Comparison of ENCODE assay signal across 8 cellular contexts in the genomic region with DNA sequence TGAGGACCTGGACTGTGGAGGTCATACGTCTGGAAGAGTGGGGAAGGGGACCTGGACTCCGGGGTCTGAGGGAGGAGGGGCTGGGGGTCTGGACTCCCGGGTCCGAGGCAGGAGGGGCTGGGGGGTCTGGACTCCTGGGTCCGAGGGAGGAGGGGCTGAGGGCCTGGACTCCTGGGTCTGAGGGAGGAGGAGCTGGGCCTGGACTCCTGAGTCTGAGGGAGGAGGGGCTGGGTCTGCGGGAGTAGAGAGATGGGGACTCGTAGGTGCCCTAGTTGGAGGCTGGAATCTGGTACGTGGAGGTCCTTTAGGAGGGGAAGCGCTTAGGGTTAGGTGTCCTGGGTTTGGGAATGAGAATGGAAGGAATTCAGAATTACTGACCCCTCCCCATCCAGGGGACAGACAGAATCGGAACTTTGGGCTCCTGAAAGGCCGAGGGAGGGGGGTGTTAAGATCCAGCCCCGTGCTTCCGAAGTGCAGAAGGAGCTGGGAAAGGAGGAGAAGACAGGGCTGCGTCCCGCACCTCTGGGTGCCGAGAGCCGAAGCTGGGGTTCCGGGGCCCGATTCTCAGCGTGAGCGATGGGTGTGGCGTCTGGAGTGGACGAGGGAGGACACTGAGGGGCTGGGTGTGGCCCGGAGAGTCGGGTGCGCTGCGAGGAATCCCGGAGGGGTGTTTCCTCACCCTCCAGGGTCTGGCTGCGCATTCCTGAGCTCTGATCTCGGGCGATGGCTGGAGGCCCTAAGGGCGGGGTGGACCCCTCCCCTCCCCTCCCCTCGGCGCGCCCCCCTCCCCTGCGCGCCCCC. TPM values are rescaled to one million over a fixed set of nuclear protein-coding genes. Genes with fewer than 3 reads are reported as not detected.
DNase-seq lines count a peak whose midpoint lies in the region; ATAC-seq and TF ChIP-seq lines count a peak whose summit lies in the region.

No MANE protein-coding gene starts in this region.

- peak overlapping the region; percentile 99 for H3K14ac ChIP-seq in IMR-90 (replicated peaks; ENCODE audit: low read depth, low read length)

- dilution Hi-C loops in IMR-90 (cut with HindIII; ENCODE audit: low sequenced_read_pairs, unreplicated experiment) = no loop called here

- no peak for TF ChIP-seq RAD21 in IMR-90 (IDR thresholded peaks at IDR 0.05; ENCODE audit: low read length)

- peak overlapping the region; percentile 59 for H2BK120ac ChIP-seq in IMR-90 (ENCODE audit: low read depth, low read length)

- H3K9ac ChIP-seq in IMR-90 (ENCODE audit: low read depth, low read length) = peak overlapping the region; percentile 96

- in situ Hi-C loops in IMR-90 (cut with MboI; ENCODE audit: low sequenced_read_pairs) = no loop called here

- DNase-seq in CD14-positive monocyte (ENCODE audit: low spot score) (peak; percentile 78), IMR-90 (peak; percentile 42), fibroblast of pulmonary artery (ENCODE audit: low read depth) (peak; percentile 69)
- DNase-seq in activated T-cell treated with anti-CD3 and anti-CD28 coated beads, Interleukin-2, amount 50 U/mL, for 72 hours = peak; percentile 42 to 46

- ATAC-seq in IMR-90 (ENCODE audit: low read depth) (peak; percentile 15), HG03159 (IDR thresholded peaks at IDR 0.05; ENCODE audit: unreplicated experiment) (no peak), GM21367 (IDR thresholded peaks at IDR 0.05; ENCODE audit: unreplicated experiment) (no peak), HG02798 (IDR thresholded peaks at IDR 0.05; ENCODE audit: poor library complexity, unreplicated experiment) (no peak)
- ATAC-seq in activated T-cell treated with anti-CD3 and anti-CD28 coated beads, Interleukin-2, amount 50 U/mL, for 72 hours (replicated peaks in 1 of 2) = no peak

- peaks cover 0 to 13% (median under 1%) of the 10 kb centered on the region in 7 donors for H3K9me3 Mint-ChIP-seq in CD14-positive monocyte
- no peaks in the 10 kb centered on the region for H3K9me3 Mint-ChIP-seq in activated T-cell treated with anti-CD3 and anti-CD28 coated beads, Interleukin-2, amount 50 U/mL, for 72 hours
- no peaks in the 10 kb centered on the region for H3K9me3 Mint-ChIP-seq in nephron

- H2AFZ ChIP-seq in IMR-90 (replicated peaks; ENCODE audit: low read length, poor library complexity) = peak overlapping the region; percentile 87

- peak overlapping the region; percentile 64 to 85 for H4K8ac ChIP-seq in IMR-90 (ENCODE audit: low read depth in 2 of 2, low read length in 2 of 2)

- CTCF ChIA-PET in IMR-90 (lab: Yijun Ruan, JAX) = interaction anchor here (1.1 kb wide), 1 partner anchor 59 kb away, joined by 4 read pairs; no protein-coding TSS in a partner anchor

- no peak for TF ChIP-seq CTCF in CD14-positive monocyte (IDR thresholded peaks at IDR 0.05)
- no peak for TF ChIP-seq CTCF in IMR-90 (conservative IDR thresholded peaks at IDR 0.05; ENCODE audit: low read depth, low read length)
- no peak for TF ChIP-seq CTCF in fibroblast of pulmonary artery (IDR thresholded peaks at IDR 0.05; ENCODE audit: low read length, missing control alignments)
- TF ChIP-seq CTCF in nephron (IDR thresholded peaks at IDR 0.05; ENCODE audit: unreplicated experiment in 3 of 3) = no peak

- peaks cover 6% of the 10 kb centered on the region; the same call in 1 of the 2 replicates for H3K9me1 ChIP-seq in IMR-90 (ENCODE audit: insufficient read depth, low read length)

- peak overlapping the region; percentile 94 for H3K56ac ChIP-seq in IMR-90 (ENCODE audit: extremely low read depth, insufficient read depth, low read length)

- H4K20me1 ChIP-seq in IMR-90 (ENCODE audit: insufficient read depth, low read length) = peaks cover 28% of the 10 kb centered on the region

- H3K36me3 ChIP-seq in IMR-90 (ENCODE audit: control insufficient read depth, insufficient read depth, low read length) = peaks cover 17% of the 10 kb centered on the region

- peaks cover 0 to 20% (median 13%) of the 10 kb centered on the region in 3 donors for H3K27me3 Mint-ChIP-seq in CD14-positive monocyte (ENCODE audit: low read depth in 3 of 3)
- H3K27me3 Mint-ChIP-seq in activated T-cell treated with anti-CD3 and anti-CD28 coated beads, Interleukin-2, amount 50 U/mL, for 72 hours (ENCODE audit: low read depth) = no peaks in the 10 kb centered on the region
- H3K27me3 Mint-ChIP-seq in nephron (ENCODE audit: low read depth) = no peaks in the 10 kb centered on the region

- peak overlapping the region; percentile 74 for H3K4me2 ChIP-seq in IMR-90 (ENCODE audit: low read depth, low read length)

- H2BK20ac ChIP-seq in IMR-90 (ENCODE audit: low read depth, low read length) = 0 out of 2 replicates have a peak overlapping the region, but pooled peaks have one; percentile 8

- H2AK9ac ChIP-seq in IMR-90 (replicated peaks; ENCODE audit: low read depth, low read length, poor library complexity) = peak overlapping the region; percentile 100

- peak overlapping the region; percentile 97 for H4K91ac ChIP-seq in IMR-90 (ENCODE audit: insufficient read depth, low read depth, low read length)

- H2AK5ac ChIP-seq in IMR-90 (ENCODE audit: low read depth, low read length) = peak overlapping the region; percentile 98

- H3K4me3 Mint-ChIP-seq in CD14-positive monocyte (peak overlapping the region; percentile 97 to 99), nephron (peak overlapping the region; percentile 99 to 100 (median 100))
- peak overlapping the region; percentile 96 for H3K4me3 Mint-ChIP-seq in activated T-cell treated with anti-CD3 and anti-CD28 coated beads, Interleukin-2, amount 50 U/mL, for 72 hours

- H3K9me3 ChIP-seq in IMR-90 (ENCODE audit: control insufficient read depth, insufficient read depth, low read length) = no peaks in the 10 kb centered on the region

- H3K36me3 Mint-ChIP-seq in CD14-positive monocyte (peaks cover 19 to 29% of the 10 kb centered on the region in 2 donors), nephron (ENCODE audit: low read depth) (peaks cover 13% of the 10 kb centered on the region)
- H3K36me3 Mint-ChIP-seq in activated T-cell treated with anti-CD3 and anti-CD28 coated beads, Interleukin-2, amount 50 U/mL, for 72 hours (ENCODE audit: insufficient read depth in 2 of 2) = peaks cover 4% of the 10 kb centered on the region in 2 donors

- H3K23ac ChIP-seq in IMR-90 (ENCODE audit: low read depth, low read length) = peak overlapping the region; percentile 91

- H2BK15ac ChIP-seq in IMR-90 (ENCODE audit: low read depth, low read length) = peak overlapping the region; percentile 6; the same call in 1 of the 3 replicates

- peak overlapping the region; percentile 97 for H3K27ac ChIP-seq in IMR-90 (ENCODE audit: insufficient read depth, low read length)

- 0% methylated on average over 4 of the region's 37 CpGs; no CpG with 5 or more reads in 1 of the 2 experiments for WGBS in IMR-90 (ENCODE audit: extremely low coverage in 2 of 2, insufficient read length in 1 of 2), 2 experiments

- peaks cover 7% of the 10 kb centered on the region for H3K4me1 ChIP-seq in IMR-90 (ENCODE audit: control insufficient read depth, insufficient read depth, low read length)

- H3K79me1 ChIP-seq in IMR-90 (ENCODE audit: low read depth in 1 of 2, low read length in 2 of 2) = peaks cover 0 to 42% of the 10 kb centered on the region in 2 experiments; a peak in 2 of 4 replicates

- H3K4me3 ChIP-seq in IMR-90 (ENCODE audit: insufficient read depth, low read depth, low read length) = peak overlapping the region; percentile 95
- H3K4me3 ChIP-seq in fibroblast of pulmonary artery (replicated peaks; ENCODE audit: low read depth, low read length) = peak overlapping the region; percentile 97

- H3K18ac ChIP-seq in IMR-90 (ENCODE audit: low read depth, low read length) = peak overlapping the region; percentile 78

- peak overlapping the region; percentile 95 for H3K4ac ChIP-seq in IMR-90 (ENCODE audit: low read depth, low read length)

- TF ChIP-seq POLR2A in IMR-90 (IDR thresholded peaks at IDR 0.05; ENCODE audit: low read depth, low read length) = peak; percentile 76

- intact Hi-C loops in CD14-positive monocyte (cut with micrococcal nuclease) = no loop called here
- intact Hi-C loops in IMR-90 (cut with micrococcal nuclease) = loop anchor here (10.0 kb wide), 1 partner anchor 237 kb away; the partner anchor contains the start of genes NDUFA3 and OSCAR

- H3K27me3 ChIP-seq in IMR-90 (ENCODE audit: control insufficient read depth, insufficient read depth, low read length) = no peaks in the 10 kb centered on the region

- peak overlapping the region; percentile 97 to 100 (median 99) for H3K27ac Mint-ChIP-seq in CD14-positive monocyte
- peak overlapping the region; percentile 70 for H3K27ac Mint-ChIP-seq in activated T-cell treated with anti-CD3 and anti-CD28 coated beads, Interleukin-2, amount 50 U/mL, for 72 hours
- H3K27ac Mint-ChIP-seq in nephron = peak overlapping the region; percentile 97 to 99 (median 99)

- H3K4me1 Mint-ChIP-seq in CD14-positive monocyte = peaks cover 57% of the 10 kb centered on the region
- H3K4me1 Mint-ChIP-seq in activated T-cell treated with anti-CD3 and anti-CD28 coated beads, Interleukin-2, amount 50 U/mL, for 72 hours (ENCODE audit: low read depth) = peaks cover 48% of the 10 kb centered on the region
- H3K4me1 Mint-ChIP-seq in nephron = peaks cover 28% of the 10 kb centered on the region

- peak overlapping the region; percentile 89 for H2BK5ac ChIP-seq in IMR-90 (ENCODE audit: low read depth, low read length, poor library complexity, severe bottlenecking)

- peak overlapping the region; percentile 43 for H4K5ac ChIP-seq in IMR-90 (ENCODE audit: low read depth, low read length)

- BruUV-seq in IMR-90 (replicated peaks; lab: Mats Ljungman, UMichigan) = TSS peak; percentile 88

- POLR2A ChIA-PET in IMR-90 (lab: Charles Lee; ENCODE audit: unreplicated experiment) = interaction anchor here (0.7 to 1.2 kb wide), 4 partner anchors 21 to 1786 kb away, joined by 3 to 5 read pairs (median 3); partner anchors contain the start of gene U2AF2

RNA-seq across cellular contexts. Expression of gene MYADM, which starts 0.6 kb away (rescaled TPM):
- 100 to 1,000 TPM; 254 to 310 TPM for polyA plus RNA-seq in CD14-positive monocyte
- 4.8 and 5.3 TPM in 2 replicates for total RNA-seq in IMR-90 (2012; rRNA removed)
- 96.1 and 112 TPM in 2 replicates for polyA plus RNA-seq in IMR-90 (2012; rRNA removed)
- polyA plus RNA-seq in IMR-90 (2012; cell fraction: cytosol; rRNA removed) = 53.9 and 155 TPM in 2 replicates
- polyA plus RNA-seq in IMR-90 (2012; cell fraction: nucleus; rRNA removed; ENCODE audit: low replicate concordance) = 67.8 and 150 TPM in 2 replicates
- 10 to 100 TPM; 32.7 to 43.5 TPM for total RNA-seq in activated T-cell treated with anti-CD3 and anti-CD28 coated beads, Interleukin-2, amount 50 U/mL, for 72 hours

RNA-seq across cellular contexts. Expression of gene PRKCG, which starts 13.7 kb away (rescaled TPM):
- polyA plus RNA-seq in CD14-positive monocyte (not detected), IMR-90 (2012; rRNA removed) (0.04 TPM in 1 of 2 replicates, not detected in the other)
- not detected in 2 replicates for total RNA-seq in IMR-90 (2012; rRNA removed)
- 0.01 and 0.04 TPM in 2 replicates for polyA plus RNA-seq in IMR-90 (2012; cell fraction: cytosol; rRNA removed)
- 0.28 and 0.65 TPM in 2 replicates for polyA plus RNA-seq in IMR-90 (2012; cell fraction: nucleus; rRNA removed; ENCODE audit: low replicate concordance)
- not detected for total RNA-seq in activated T-cell treated with anti-CD3 and anti-CD28 coated beads, Interleukin-2, amount 50 U/mL, for 72 hours

RNA-seq across cellular contexts. Expression of gene CACNG7, which starts 40.8 kb away (rescaled TPM):
- not detected for polyA plus RNA-seq in CD14-positive monocyte
- total RNA-seq in IMR-90 (2012; rRNA removed) = under 0.01 and 0.36 TPM in 2 replicates
- 6.7 and 7.7 TPM in 2 replicates for polyA plus RNA-seq in IMR-90 (2012; rRNA removed)
- polyA plus RNA-seq in IMR-90 (2012; cell fraction: cytosol; rRNA removed) = 3.6 and 10.9 TPM in 2 replicates
- 9.8 and 16.2 TPM in 2 replicates for polyA plus RNA-seq in IMR-90 (2012; cell fraction: nucleus; rRNA removed; ENCODE audit: low replicate concordance)
- total RNA-seq in activated T-cell treated with anti-CD3 and anti-CD28 coated beads, Interleukin-2, amount 50 U/mL, for 72 hours = not detected

RNA-seq across cellular contexts. Expression of gene NLRP12, which starts 44.2 kb away (rescaled TPM):
- polyA plus RNA-seq in CD14-positive monocyte (10 to 100 TPM; 47.0 to 64.9 TPM), IMR-90 (2012; rRNA removed) (not detected in 2 replicates)
- not detected in 2 replicates for total RNA-seq in IMR-90 (2012; rRNA removed)
- 0.06 TPM in 1 of 2 replicates, not detected in the other for polyA plus RNA-seq in IMR-90 (2012; cell fraction: cytosol; rRNA removed)
- not detected in 2 replicates for polyA plus RNA-seq in IMR-90 (2012; cell fraction: nucleus; rRNA removed; ENCODE audit: low replicate concordance)
- not detected for total RNA-seq in activated T-cell treated with anti-CD3 and anti-CD28 coated beads, Interleukin-2, amount 50 U/mL, for 72 hours
